1 cellular context compared by ENCODE assay signal in the genomic region with DNA sequence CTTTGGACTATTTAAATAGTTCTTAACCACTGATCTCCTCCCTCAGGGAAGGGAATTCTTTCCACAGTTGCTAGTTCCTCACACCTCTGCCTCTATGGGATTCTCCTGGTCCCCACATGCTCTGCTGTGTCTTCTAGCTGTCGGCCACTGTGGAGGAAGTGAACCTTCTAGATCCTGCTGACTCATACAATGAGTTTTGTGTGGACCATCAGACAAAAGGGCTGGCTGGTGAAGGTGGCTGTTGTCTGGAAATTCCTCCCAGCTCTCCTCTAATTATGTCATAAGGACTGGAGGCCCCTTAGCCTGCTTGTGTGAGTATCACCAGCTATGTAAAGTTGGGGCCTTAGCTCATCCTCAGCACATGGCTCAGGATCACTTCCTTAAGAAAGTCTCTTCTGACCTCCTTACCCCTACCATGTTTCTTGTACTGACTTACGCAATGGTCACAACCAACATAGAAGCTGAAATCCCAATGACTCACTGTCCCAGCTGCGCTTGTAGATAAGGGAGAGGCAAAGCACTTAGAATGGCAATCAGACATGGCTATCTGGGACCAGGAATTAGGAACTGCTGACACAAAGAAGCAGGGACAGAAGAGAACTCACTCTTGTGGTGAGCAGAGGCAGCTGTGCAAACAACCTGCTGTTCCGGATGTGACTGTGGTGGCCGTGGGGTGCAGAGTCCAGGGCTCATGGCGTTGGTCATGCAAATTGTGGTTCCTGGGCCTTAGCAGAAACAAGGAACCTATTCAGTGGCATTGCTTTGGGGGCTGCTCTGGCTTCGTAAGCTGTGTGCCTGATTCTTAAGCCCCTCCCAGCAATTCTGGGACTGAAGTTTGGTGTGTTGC.
TF ChIP-seq lines count a peak whose summit lies in the region.

No MANE protein-coding gene starts in this region.

TF ChIP-seq in K562, 482 proteins besides CTCF, POLR2A, EP300 and RAD21 (continued from another document and continues in another):
- TF ChIP-seq, protein P1, sequence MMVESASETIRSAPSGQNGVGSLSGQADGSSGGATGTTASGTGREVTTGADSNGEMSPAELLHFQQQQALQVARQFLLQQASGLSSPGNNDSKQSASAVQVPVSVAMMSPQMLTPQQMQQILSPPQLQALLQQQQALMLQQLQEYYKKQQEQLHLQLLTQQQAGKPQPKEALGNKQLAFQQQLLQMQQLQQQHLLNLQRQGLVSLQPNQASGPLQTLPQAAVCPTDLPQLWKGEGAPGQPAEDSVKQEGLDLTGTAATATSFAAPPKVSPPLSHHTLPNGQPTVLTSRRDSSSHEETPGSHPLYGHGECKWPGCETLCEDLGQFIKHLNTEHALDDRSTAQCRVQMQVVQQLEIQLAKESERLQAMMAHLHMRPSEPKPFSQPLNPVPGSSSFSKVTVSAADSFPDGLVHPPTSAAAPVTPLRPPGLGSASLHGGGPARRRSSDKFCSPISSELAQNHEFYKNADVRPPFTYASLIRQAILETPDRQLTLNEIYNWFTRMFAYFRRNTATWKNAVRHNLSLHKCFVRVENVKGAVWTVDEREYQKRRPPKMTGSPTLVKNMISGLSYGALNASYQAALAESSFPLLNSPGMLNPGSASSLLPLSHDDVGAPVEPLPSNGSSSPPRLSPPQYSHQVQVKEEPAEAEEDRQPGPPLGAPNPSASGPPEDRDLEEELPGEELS (CRISPR knock-in tag; IDR thresholded peaks at IDR 0.05; ENCODE audit: borderline replicate concordance): peak; percentile 97
- TF ChIP-seq SAFB (IDR thresholded peaks at IDR 0.05; ENCODE audit: borderline replicate concordance, low read depth, low read length): no peak
- peak; percentile 63 to 70 for TF ChIP-seq NRF1 (conservative IDR thresholded peaks at IDR 0.05 in 1 of 2, IDR thresholded peaks at IDR 0.05 in 1 of 2)
- no peak for TF ChIP-seq ZNF232 (CRISPR knock-in tag; IDR thresholded peaks at IDR 0.05)
- TF ChIP-seq, protein P2, sequence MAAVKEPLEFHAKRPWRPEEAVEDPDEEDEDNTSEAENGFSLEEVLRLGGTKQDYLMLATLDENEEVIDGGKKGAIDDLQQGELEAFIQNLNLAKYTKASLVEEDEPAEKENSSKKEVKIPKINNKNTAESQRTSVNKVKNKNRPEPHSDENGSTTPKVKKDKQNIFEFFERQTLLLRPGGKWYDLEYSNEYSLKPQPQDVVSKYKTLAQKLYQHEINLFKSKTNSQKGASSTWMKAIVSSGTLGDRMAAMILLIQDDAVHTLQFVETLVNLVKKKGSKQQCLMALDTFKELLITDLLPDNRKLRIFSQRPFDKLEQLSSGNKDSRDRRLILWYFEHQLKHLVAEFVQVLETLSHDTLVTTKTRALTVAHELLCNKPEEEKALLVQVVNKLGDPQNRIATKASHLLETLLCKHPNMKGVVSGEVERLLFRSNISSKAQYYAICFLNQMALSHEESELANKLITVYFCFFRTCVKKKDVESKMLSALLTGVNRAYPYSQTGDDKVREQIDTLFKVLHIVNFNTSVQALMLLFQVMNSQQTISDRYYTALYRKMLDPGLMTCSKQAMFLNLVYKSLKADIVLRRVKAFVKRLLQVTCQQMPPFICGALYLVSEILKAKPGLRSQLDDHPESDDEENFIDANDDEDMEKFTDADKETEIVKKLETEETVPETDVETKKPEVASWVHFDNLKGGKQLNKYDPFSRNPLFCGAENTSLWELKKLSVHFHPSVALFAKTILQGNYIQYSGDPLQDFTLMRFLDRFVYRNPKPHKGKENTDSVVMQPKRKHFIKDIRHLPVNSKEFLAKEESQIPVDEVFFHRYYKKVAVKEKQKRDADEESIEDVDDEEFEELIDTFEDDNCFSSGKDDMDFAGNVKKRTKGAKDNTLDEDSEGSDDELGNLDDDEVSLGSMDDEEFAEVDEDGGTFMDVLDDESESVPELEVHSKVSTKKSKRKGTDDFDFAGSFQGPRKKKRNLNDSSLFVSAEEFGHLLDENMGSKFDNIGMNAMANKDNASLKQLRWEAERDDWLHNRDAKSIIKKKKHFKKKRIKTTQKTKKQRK (IDR thresholded peaks at IDR 0.05; ENCODE audit: borderline replicate concordance, low read depth, low read length): no peak
- peak; percentile 89 for TF ChIP-seq ZKSCAN1 (IDR thresholded peaks at IDR 0.05; ENCODE audit: low read depth, low read length)
- peak; percentile 87 for TF ChIP-seq ZNF41 (CRISPR knock-in tag; conservative IDR thresholded peaks at IDR 0.05)
- no peak for TF ChIP-seq STAT5B (CRISPR knock-in tag; IDR thresholded peaks at IDR 0.05)
- TF ChIP-seq, protein P3, sequence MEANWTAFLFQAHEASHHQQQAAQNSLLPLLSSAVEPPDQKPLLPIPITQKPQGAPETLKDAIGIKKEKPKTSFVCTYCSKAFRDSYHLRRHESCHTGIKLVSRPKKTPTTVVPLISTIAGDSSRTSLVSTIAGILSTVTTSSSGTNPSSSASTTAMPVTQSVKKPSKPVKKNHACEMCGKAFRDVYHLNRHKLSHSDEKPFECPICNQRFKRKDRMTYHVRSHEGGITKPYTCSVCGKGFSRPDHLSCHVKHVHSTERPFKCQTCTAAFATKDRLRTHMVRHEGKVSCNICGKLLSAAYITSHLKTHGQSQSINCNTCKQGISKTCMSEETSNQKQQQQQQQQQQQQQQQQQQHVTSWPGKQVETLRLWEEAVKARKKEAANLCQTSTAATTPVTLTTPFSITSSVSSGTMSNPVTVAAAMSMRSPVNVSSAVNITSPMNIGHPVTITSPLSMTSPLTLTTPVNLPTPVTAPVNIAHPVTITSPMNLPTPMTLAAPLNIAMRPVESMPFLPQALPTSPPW (CRISPR knock-in tag; IDR thresholded peaks at IDR 0.05): peak; percentile 78
- TF ChIP-seq MEF2A (IDR thresholded peaks at IDR 0.05; ENCODE audit: control insufficient read depth, low read depth, low read length): peak; percentile 72
- TF ChIP-seq ZKSCAN3 (CRISPR knock-in tag; IDR thresholded peaks at IDR 0.05): no peak
- TF ChIP-seq BDP1 (IDR thresholded peaks at IDR 0.05; ENCODE audit: insufficient read depth, insufficient read length): no peak
- peak; percentile 99 for TF ChIP-seq BRD9 (IDR thresholded peaks at IDR 0.05; ENCODE audit: low read depth, partially characterized antibody)
- TF ChIP-seq KLF10 (CRISPR knock-in tag; IDR thresholded peaks at IDR 0.05): no peak
- TF ChIP-seq NR2C2 (CRISPR knock-in tag; IDR thresholded peaks at IDR 0.05): peak; percentile 69; the same call in 1 of the 2 replicates
- TF ChIP-seq NR2C2 (tag; IDR thresholded peaks at IDR 0.05): peak; percentile 95
- peak; percentile 98 for TF ChIP-seq ATF7 (IDR thresholded peaks at IDR 0.05)
- TF ChIP-seq PRPF4 (IDR thresholded peaks at IDR 0.05; ENCODE audit: insufficient read depth, low read depth, low read length, poor library complexity, severe bottlenecking): no peak
- TF ChIP-seq HDAC2 (IDR thresholded peaks at IDR 0.05): peak; percentile 99
- TF ChIP-seq, protein P4, sequence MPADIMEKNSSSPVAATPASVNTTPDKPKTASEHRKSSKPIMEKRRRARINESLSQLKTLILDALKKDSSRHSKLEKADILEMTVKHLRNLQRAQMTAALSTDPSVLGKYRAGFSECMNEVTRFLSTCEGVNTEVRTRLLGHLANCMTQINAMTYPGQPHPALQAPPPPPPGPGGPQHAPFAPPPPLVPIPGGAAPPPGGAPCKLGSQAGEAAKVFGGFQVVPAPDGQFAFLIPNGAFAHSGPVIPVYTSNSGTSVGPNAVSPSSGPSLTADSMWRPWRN (IDR thresholded peaks at IDR 0.05; ENCODE audit: low read depth): peak; percentile 99
- peak; percentile 94 for TF ChIP-seq MEF2D (tag; conservative IDR thresholded peaks at IDR 0.05; ENCODE audit: low read depth)
- TF ChIP-seq, protein P5, sequence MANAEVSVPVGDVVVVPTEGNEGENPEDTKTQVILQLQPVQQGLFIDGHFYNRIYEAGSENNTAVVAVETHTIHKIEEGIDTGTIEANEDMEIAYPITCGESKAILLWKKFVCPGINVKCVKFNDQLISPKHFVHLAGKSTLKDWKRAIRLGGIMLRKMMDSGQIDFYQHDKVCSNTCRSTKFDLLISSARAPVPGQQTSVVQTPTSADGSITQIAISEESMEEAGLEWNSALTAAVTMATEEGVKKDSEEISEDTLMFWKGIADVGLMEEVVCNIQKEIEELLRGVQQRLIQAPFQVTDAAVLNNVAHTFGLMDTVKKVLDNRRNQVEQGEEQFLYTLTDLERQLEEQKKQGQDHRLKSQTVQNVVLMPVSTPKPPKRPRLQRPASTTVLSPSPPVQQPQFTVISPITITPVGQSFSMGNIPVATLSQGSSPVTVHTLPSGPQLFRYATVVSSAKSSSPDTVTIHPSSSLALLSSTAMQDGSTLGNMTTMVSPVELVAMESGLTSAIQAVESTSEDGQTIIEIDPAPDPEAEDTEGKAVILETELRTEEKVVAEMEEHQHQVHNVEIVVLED (CRISPR knock-in tag; IDR thresholded peaks at IDR 0.05): peak; percentile 29; the same call in 1 of the 2 replicates
- TF ChIP-seq HDAC6 (IDR thresholded peaks at IDR 0.05; ENCODE audit: low read depth, low read length): no peak
- TF ChIP-seq, protein P6, sequence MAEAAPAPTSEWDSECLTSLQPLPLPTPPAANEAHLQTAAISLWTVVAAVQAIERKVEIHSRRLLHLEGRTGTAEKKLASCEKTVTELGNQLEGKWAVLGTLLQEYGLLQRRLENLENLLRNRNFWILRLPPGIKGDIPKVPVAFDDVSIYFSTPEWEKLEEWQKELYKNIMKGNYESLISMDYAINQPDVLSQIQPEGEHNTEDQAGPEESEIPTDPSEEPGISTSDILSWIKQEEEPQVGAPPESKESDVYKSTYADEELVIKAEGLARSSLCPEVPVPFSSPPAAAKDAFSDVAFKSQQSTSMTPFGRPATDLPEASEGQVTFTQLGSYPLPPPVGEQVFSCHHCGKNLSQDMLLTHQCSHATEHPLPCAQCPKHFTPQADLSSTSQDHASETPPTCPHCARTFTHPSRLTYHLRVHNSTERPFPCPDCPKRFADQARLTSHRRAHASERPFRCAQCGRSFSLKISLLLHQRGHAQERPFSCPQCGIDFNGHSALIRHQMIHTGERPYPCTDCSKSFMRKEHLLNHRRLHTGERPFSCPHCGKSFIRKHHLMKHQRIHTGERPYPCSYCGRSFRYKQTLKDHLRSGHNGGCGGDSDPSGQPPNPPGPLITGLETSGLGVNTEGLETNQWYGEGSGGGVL (CRISPR knock-in tag; IDR thresholded peaks at IDR 0.05): no peak
- TF ChIP-seq ZNF3 (CRISPR knock-in tag; IDR thresholded peaks at IDR 0.05): no peak
- peak; percentile 97 for TF ChIP-seq NFIC (IDR thresholded peaks at IDR 0.05)
- no peak for TF ChIP-seq SAFB2 (IDR thresholded peaks at IDR 0.05; ENCODE audit: borderline replicate concordance, low read depth, low read length, severe bottlenecking)
- TF ChIP-seq, protein P7, sequence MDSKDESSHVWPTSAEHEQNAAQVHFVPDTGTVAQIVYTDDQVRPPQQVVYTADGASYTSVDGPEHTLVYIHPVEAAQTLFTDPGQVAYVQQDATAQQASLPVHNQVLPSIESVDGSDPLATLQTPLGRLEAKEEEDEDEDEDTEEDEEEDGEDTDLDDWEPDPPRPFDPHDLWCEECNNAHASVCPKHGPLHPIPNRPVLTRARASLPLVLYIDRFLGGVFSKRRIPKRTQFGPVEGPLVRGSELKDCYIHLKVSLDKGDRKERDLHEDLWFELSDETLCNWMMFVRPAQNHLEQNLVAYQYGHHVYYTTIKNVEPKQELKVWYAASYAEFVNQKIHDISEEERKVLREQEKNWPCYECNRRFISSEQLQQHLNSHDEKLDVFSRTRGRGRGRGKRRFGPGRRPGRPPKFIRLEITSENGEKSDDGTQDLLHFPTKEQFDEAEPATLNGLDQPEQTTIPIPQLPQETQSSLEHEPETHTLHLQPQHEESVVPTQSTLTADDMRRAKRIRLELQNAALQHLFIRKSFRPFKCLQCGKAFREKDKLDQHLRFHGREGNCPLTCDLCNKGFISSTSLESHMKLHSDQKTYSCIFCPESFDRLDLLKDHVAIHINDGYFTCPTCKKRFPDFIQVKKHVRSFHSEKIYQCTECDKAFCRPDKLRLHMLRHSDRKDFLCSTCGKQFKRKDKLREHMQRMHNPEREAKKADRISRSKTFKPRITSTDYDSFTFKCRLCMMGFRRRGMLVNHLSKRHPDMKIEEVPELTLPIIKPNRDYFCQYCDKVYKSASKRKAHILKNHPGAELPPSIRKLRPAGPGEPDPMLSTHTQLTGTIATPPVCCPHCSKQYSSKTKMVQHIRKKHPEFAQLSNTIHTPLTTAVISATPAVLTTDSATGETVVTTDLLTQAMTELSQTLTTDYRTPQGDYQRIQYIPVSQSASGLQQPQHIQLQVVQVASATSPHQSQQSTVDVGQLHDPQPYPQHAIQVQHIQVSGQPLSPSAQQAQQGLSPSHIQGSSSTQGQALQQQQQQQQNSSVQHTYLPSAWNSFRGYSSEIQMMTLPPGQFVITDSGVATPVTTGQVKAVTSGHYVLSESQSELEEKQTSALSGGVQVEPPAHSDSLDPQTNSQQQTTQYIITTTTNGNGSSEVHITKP (IDR thresholded peaks at IDR 0.05; ENCODE audit: partially characterized antibody): peak; percentile 88
- TF ChIP-seq, protein P8, sequence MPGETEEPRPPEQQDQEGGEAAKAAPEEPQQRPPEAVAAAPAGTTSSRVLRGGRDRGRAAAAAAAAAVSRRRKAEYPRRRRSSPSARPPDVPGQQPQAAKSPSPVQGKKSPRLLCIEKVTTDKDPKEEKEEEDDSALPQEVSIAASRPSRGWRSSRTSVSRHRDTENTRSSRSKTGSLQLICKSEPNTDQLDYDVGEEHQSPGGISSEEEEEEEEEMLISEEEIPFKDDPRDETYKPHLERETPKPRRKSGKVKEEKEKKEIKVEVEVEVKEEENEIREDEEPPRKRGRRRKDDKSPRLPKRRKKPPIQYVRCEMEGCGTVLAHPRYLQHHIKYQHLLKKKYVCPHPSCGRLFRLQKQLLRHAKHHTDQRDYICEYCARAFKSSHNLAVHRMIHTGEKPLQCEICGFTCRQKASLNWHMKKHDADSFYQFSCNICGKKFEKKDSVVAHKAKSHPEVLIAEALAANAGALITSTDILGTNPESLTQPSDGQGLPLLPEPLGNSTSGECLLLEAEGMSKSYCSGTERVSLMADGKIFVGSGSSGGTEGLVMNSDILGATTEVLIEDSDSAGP (CRISPR knock-in tag; IDR thresholded peaks at IDR 0.05): no peak
- TF ChIP-seq, protein P9, sequence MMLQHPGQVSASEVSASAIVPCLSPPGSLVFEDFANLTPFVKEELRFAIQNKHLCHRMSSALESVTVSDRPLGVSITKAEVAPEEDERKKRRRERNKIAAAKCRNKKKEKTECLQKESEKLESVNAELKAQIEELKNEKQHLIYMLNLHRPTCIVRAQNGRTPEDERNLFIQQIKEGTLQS (IDR thresholded peaks at IDR 0.05): peak; percentile 100
- TF ChIP-seq, protein P9 (CRISPR knock-in tag; conservative IDR thresholded peaks at IDR 0.05): peak; percentile 100
- peak; percentile 88 for TF ChIP-seq TRIM28 (IDR thresholded peaks at IDR 0.05)
- TF ChIP-seq ZNF695 (CRISPR knock-in tag; IDR thresholded peaks at IDR 0.05): 0 out of 2 replicates have a peak, but pooled peaks have one; percentile 45
- TF ChIP-seq ARID2 (IDR thresholded peaks at IDR 0.05): peak; percentile 74
- no peak for TF ChIP-seq ATF1 (CRISPR knock-in tag; IDR thresholded peaks at IDR 0.05)
- peak; percentile 96 for TF ChIP-seq ATF1 (tag; IDR thresholded peaks at IDR 0.05)
- TF ChIP-seq, protein P10, sequence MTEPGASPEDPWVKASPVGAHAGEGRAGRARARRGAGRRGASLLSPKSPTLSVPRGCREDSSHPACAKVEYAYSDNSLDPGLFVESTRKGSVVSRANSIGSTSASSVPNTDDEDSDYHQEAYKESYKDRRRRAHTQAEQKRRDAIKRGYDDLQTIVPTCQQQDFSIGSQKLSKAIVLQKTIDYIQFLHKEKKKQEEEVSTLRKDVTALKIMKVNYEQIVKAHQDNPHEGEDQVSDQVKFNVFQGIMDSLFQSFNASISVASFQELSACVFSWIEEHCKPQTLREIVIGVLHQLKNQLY (CRISPR knock-in tag; conservative IDR thresholded peaks at IDR 0.05): no peak; a peak in 1 of 4 replicates
- TF ChIP-seq CTBP1 (IDR thresholded peaks at IDR 0.05; ENCODE audit: borderline replicate concordance): peak; percentile 98
